10 cellular contexts compared by ENCODE assay signal in genomic region chr1:237041795-237042466, GRCh38. TPM values are rescaled to one million over a fixed set of nuclear protein-coding genes. Genes with fewer than 3 reads are reported as not detected.
A peak's percentile ranks its signal among the peaks of the same experiment; 100 is the strongest.
DNase-seq lines count a peak whose midpoint lies in the region; ATAC-seq, FAIRE-seq and TF ChIP-seq lines count a peak whose summit lies in the region.
"Had no signal": no experiment of that assay in that cellular context is flagged by ENCODE, and none has a peak within 500 bp of the region (broad histone marks: within the 10 kb centered on the region; RNA-seq: fewer than 3 reads in every experiment).

Gene RYR2 (plus strand): TSS chr1:237042184. CDS start chr1:237042522, 338 bp downstream.

- intact Hi-C loops in Right ventricle myocardium superior (cut with DNase I): loop anchor here (10.0 kb wide), 1 partner anchor 147 kb away; no protein-coding TSS in a partner anchor

- H3K4me1 ChIP-seq in trophoblast cell (ENCODE audit: control insufficient read depth in 1 of 2, insufficient read depth in 2 of 2, low read length in 2 of 2): peaks cover 5 to 10% of the 10 kb centered on the region in 2 experiments

- ATAC-seq in SK-N-SH treated with all-trans-retinoic acid at 6 μM for 48 hours: peak; percentile 43; the same call in 1 of the 3 replicates
- peak; percentile 58 for ATAC-seq in Right ventricle myocardium superior (ENCODE audit: poor library complexity)
- no peak for ATAC-seq in HG02870 (IDR thresholded peaks at IDR 0.05; ENCODE audit: unreplicated experiment)
- ATAC-seq: HCT116 had no signal

- H4K8ac ChIP-seq in trophoblast cell (ENCODE audit: low read depth, low read length): peak within 1 kb of the TSS; percentile 22

- H2BK12ac ChIP-seq in trophoblast cell (ENCODE audit: low read length): no peak within 1 kb of the TSS

- H3K4ac ChIP-seq in trophoblast cell (ENCODE audit: low read depth, low read length): peak within 1 kb of the TSS; percentile 57

- no CpG with 5 or more reads among the region's 76 CpGs for WGBS in trophoblast cell (ENCODE audit: extremely low coverage, insufficient coverage, insufficient read length)

- H3K4me2 ChIP-seq in trophoblast cell (ENCODE audit: low read length): peak within 1 kb of the TSS; percentile 98

- no peak within 1 kb of the TSS for H2BK120ac ChIP-seq in trophoblast cell (ENCODE audit: insufficient read depth, low read length, poor library complexity)

- no peak within 1 kb of the TSS for H2BK5ac ChIP-seq in trophoblast cell (ENCODE audit: low read depth, low read length, poor library complexity)

- no peak for FAIRE-seq in GM12891 (lab: Jason Lieb, UNC)

- peak within 1 kb of the TSS; percentile 61 for H3K18ac ChIP-seq in trophoblast cell (ENCODE audit: low read length)

- no peak for TF ChIP-seq POLR2A in GM12891 (IDR thresholded peaks at IDR 0.05; ENCODE audit: low read depth, low read length)

- no peak within 1 kb of the TSS for H3K27ac ChIP-seq in trophoblast cell (ENCODE audit: low read depth, low read length)

- no peak within 1 kb of the TSS for H3K23ac ChIP-seq in trophoblast cell (ENCODE audit: low read length)

- peaks cover 2% of the 10 kb centered on the region for H3K79me1 ChIP-seq in trophoblast cell (ENCODE audit: low read length)

- peaks cover 2% of the 10 kb centered on the region for H3K9me3 ChIP-seq in trophoblast cell (ENCODE audit: insufficient read depth, low read depth, low read length)

- peak within 1 kb of the TSS; percentile 72 for H3K9ac ChIP-seq in trophoblast cell (ENCODE audit: low read length)

- H3K36me3 ChIP-seq in trophoblast cell (ENCODE audit: control insufficient read depth in 1 of 2, insufficient read depth in 2 of 2, low read length in 2 of 2): no peaks in the 10 kb centered on the region

- no peaks in the 10 kb centered on the region for H3K27me3 ChIP-seq in trophoblast cell (ENCODE audit: insufficient read depth, low read length)

- no peak within 1 kb of the TSS for H2AK5ac ChIP-seq in trophoblast cell (ENCODE audit: low read length)

- peak within 1 kb of the TSS; percentile 80 for H3K4me3 ChIP-seq in trophoblast cell (ENCODE audit: low read depth, low read length)

- peaks cover 12% of the 10 kb centered on the region for H3K79me2 ChIP-seq in trophoblast cell (ENCODE audit: control insufficient read depth, insufficient read depth, low read length, poor library complexity)

- DNase-seq in GM12891 (ENCODE audit: insufficient read length, low spot score) (peak; percentile 21), Right ventricle myocardium superior (peak; percentile 62), trophoblast cell (peak in 1 of 2 donors; percentile 37), HuH-7 (ENCODE audit: low spot score) (no peak), GF-D8 (lab: John Stamatoyannopoulos, UW) (no peak)
- DNase-seq in activated effector memory CD4-positive, alpha-beta T cell treated with Interleukin-2 at 50 U/mL for 16 hours: no peak

- no peak within 1 kb of the TSS for H4K91ac ChIP-seq in trophoblast cell (ENCODE audit: low read depth, low read length)

- H2AFZ ChIP-seq in trophoblast cell (ENCODE audit: insufficient read depth, low read length, poor library complexity): peak within 1 kb of the TSS; percentile 61

- no peak within 1 kb of the TSS for H4K12ac ChIP-seq in trophoblast cell (ENCODE audit: low read depth, low read length)

- peak within 1 kb of the TSS; percentile 64 for H3K14ac ChIP-seq in trophoblast cell (ENCODE audit: low read length)

TF ChIP-seq in GM12891, 5 proteins besides CTCF, POLR2A, EP300 and RAD21:
- TF ChIP-seq SPI1 (IDR thresholded peaks at IDR 0.05; ENCODE audit: low read depth, low read length): no peak
- no peak for TF ChIP-seq POLR2AphosphoS5 (IDR thresholded peaks at IDR 0.05; ENCODE audit: low read depth, low read length)
- TF ChIP-seq TAF1 (IDR thresholded peaks at IDR 0.05; ENCODE audit: low read depth, low read length): no peak
- no peak for TF ChIP-seq POU2F2 (IDR thresholded peaks at IDR 0.05; ENCODE audit: low read depth, low read length)
- TF ChIP-seq PAX5 (IDR thresholded peaks at IDR 0.05; ENCODE audit: insufficient read depth, low read length, severe bottlenecking): no peak

TF ChIP-seq in SK-N-SH treated with all-trans-retinoic acid at 6 μM for 48 hours, 23 proteins besides CTCF, POLR2A, EP300 and RAD21:
- TF ChIP-seq ZNF8 (CRISPR knock-in tag; IDR thresholded peaks at IDR 0.05) (no peak), ZNF70 (CRISPR knock-in tag; IDR thresholded peaks at IDR 0.05) (no peak), ZNF565 (CRISPR knock-in tag; conservative IDR thresholded peaks at IDR 0.05; ENCODE audit: low read depth) (no peak), POU6F1 (CRISPR knock-in tag; IDR thresholded peaks at IDR 0.05; ENCODE audit: borderline replicate concordance, low read depth) (no peak), CSRNP3 (CRISPR knock-in tag; IDR thresholded peaks at IDR 0.05) (no peak), ESRRG (CRISPR knock-in tag; IDR thresholded peaks at IDR 0.05) (no peak), ARNTL (CRISPR knock-in tag; IDR thresholded peaks at IDR 0.05; ENCODE audit: borderline replicate concordance, low read depth) (no peak), GLIS3 (CRISPR knock-in tag; IDR thresholded peaks at IDR 0.05) (no peak)

RNA-seq across cellular contexts. Expression of gene RYR2, which starts in this region (rescaled TPM):
- polyA plus RNA-seq in GM12891 (2012; ENCODE audit: low read depth, missing spikeins): not detected
- 744 TPM for total RNA-seq in Right ventricle myocardium superior
- 4.4 and 5.2 TPM in 2 replicates for polyA plus RNA-seq in trophoblast cell (2013)
- total RNA-seq: activated naive CD4-positive, alpha-beta T cell treated with anti-CD3 and anti-CD28 coated beads, Interleukin-2, amount 50 U/mL, for 72 hours had no signal

Comparison
In these comparisons a context has a peak if more than half of its experiments do, and no peak if none do; other contexts are left out.
1. DNase-seq: peak in GM12891 (single experiment) and Right ventricle myocardium superior (single experiment); none in activated effector memory CD4-positive, alpha-beta T cell treated with Interleukin-2 at 50 U/mL for 16 hours (single experiment), HuH-7 (single experiment) and GF-D8 (single experiment).